16 cellular contexts compared by ENCODE assay signal in genomic region chr11:128895505-128895904, GRCh38. TPM values are rescaled to one million over a fixed set of nuclear protein-coding genes. Genes with fewer than 3 reads are reported as not detected.
"Had no signal": no experiment of that assay in that cellular context is flagged by ENCODE, and none has a peak within 500 bp of the region (broad histone marks: within the 10 kb centered on the region; RNA-seq: fewer than 3 reads in every experiment).

No MANE protein-coding gene starts in this region.

- DNase-seq: activated naive CD4-positive, alpha-beta T cell treated with Interleukin-2 at 50 U/mL for 16 hours; activated T-cell treated with anti-CD3 and anti-CD28 coated beads for 4 hours; dorsolateral prefrontal cortex; endodermal cell; gastrocnemius medialis; stimulated activated CD4-positive, alpha-beta T cell treated with anti-CD3 and anti-CD28 coated beads, Interleukin-2, amount 100 ng/mL, for 48 hours; stimulated activated naive B cell treated with anti-CD40 and anti-IgM and Interleukin-4, amounts not matched to agents 10 μg/mL and 1 μg/mL and 100 μg/mL, for 72 hours; trophoblast cell had no signal

- ATAC-seq: activated T-helper 17 cell treated with anti-CD3 and anti-CD28 coated beads, Interleukin-2, amount 50 U/mL, for 72 hours; gastrocnemius medialis; stimulated activated naive B cell treated with anti-CD40 and anti-IgM and Interleukin-4, amounts not matched to agents 10 μg/mL and 1 μg/mL and 100 μg/mL, for 72 hours had no signal

- H3K27ac ChIP-seq: dorsolateral prefrontal cortex, gastrocnemius medialis, left lung, suprapubic skin had no signal

- H3K36me3 ChIP-seq: gastrocnemius medialis, left lung, suprapubic skin had no signal

- H3K9me3 ChIP-seq: gastrocnemius medialis, left lung, suprapubic skin had no signal

- H3K27me3 ChIP-seq: suprapubic skin had no signal

- H3K4me3 ChIP-seq: dorsolateral prefrontal cortex, gastrocnemius medialis, left lung, suprapubic skin had no signal

RNA-seq across cellular contexts. Expression of gene KCNJ5, which starts 4.3 kb away (rescaled TPM):
- total RNA-seq: activated T-helper 17 cell treated with anti-CD3 and anti-CD28 coated beads, Interleukin-2, amount 50 U/mL, for 72 hours; osteocyte had no signal

RNA-seq across cellular contexts. Expression of gene KCNJ1, which starts 28.4 kb away (rescaled TPM):
- total RNA-seq: activated T-helper 17 cell treated with anti-CD3 and anti-CD28 coated beads, Interleukin-2, amount 50 U/mL, for 72 hours; astrocyte; endodermal cell; epithelial cell of proximal tubule; left lung; mesenteric fat pad; neural crest cell; osteocyte had no signal

RNA-seq across cellular contexts. Expression of gene TP53AIP1, which starts 47.2 kb away (rescaled TPM):
- total RNA-seq: activated T-helper 17 cell treated with anti-CD3 and anti-CD28 coated beads, Interleukin-2, amount 50 U/mL, for 72 hours; endodermal cell; epithelial cell of proximal tubule; gastrocnemius medialis; neural crest cell; osteocyte had no signal
